Comparison of ENCODE assay signal across 18 cellular contexts in genomic region chr4:125357675-125358074, GRCh38. TPM values are rescaled to one million over a fixed set of nuclear protein-coding genes. Genes with fewer than 3 reads are reported as not detected.
"Had no signal": no experiment of that assay in that cellular context is flagged by ENCODE, and none has a peak within 500 bp of the region (broad histone marks: within the 10 kb centered on the region; RNA-seq: fewer than 3 reads in every experiment).

No MANE protein-coding gene starts in this region.

- DNase-seq: activated CD4-positive, alpha-beta T cell treated with anti-CD3 and anti-CD28 coated beads for 1 hour; activated CD4-positive, alpha-beta T cell treated with anti-CD3 and anti-CD28 coated beads, Interleukin-2, amount 50 U/mL, for 4 hours; activated naive CD4-positive, alpha-beta T cell treated with Interleukin-2 at 50 U/mL for 16 hours; activated T-cell treated with anti-CD3 and anti-CD28 coated beads for 4 hours; aorta; dorsolateral prefrontal cortex; heart right ventricle; immature natural killer cell; left cardiac atrium; lower lobe of right lung; posterior cingulate gyrus; retina had no signal

- H3K9me3 ChIP-seq: gastroesophageal sphincter, heart right ventricle, lower lobe of right lung had no signal

- FAIRE-seq: bronchial epithelial cell, endometrium had no signal

- H3K4me1 ChIP-seq: gastroesophageal sphincter, lower lobe of right lung had no signal

- ATAC-seq: activated T-helper 17 cell treated with anti-CD3 and anti-CD28 coated beads, Interleukin-2, amount 50 U/mL, for 72 hours; gastroesophageal sphincter; heart right ventricle; left cardiac atrium; lower lobe of right lung; stimulated activated effector memory CD8-positive, alpha-beta T cell treated with anti-CD3 and anti-CD28 coated beads, Interleukin-12 subunit alpha, Interleukin-12 subunit beta, amount 100 ng/mL, for 72 hours had no signal

- H3K27ac ChIP-seq: dorsolateral prefrontal cortex, gastroesophageal sphincter, heart right ventricle, lower lobe of right lung had no signal

- H3K4me3 ChIP-seq: dorsolateral prefrontal cortex, gastroesophageal sphincter, heart right ventricle, lower lobe of right lung had no signal

- H3K36me3 ChIP-seq: gastroesophageal sphincter, heart right ventricle, lower lobe of right lung had no signal

- H3K27me3 ChIP-seq: dorsolateral prefrontal cortex, gastroesophageal sphincter, heart right ventricle had no signal

RNA-seq across cellular contexts. Expression of gene FAT4, which starts 42.9 kb away (rescaled TPM):
- total RNA-seq: activated T-helper 17 cell treated with anti-CD3 and anti-CD28 coated beads, Interleukin-2, amount 50 U/mL, for 72 hours; T-helper 1 cell treated with Interleukin-12 subunit alpha and Interleukin-12 subunit beta and Interleukin-4 antibody, amounts not matched to agents 30 ng/mL and 1 ng/mL, for 36 hours had no signal
